ENCODE assay signal across 1 cellular context in the genomic region with DNA sequence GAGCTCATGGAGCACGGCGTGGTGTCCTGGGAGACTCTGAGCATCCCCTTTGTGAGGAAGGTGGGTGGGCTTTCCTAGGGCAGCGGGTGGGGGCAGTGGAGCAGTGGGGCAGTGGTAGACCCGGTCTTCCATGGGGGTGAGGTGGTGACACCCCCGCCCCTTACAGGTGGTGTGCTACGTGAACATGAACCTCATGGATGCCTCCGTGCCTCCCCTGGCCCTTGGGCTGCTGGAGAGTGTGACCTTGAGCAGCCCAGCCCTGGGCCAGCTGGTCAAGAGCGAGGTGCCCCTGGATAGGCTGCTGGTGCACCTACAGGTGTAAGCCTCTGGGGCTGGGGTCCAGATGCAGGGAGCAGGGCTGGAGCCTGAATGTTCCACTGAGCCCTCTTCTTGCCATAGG.
TF ChIP-seq lines count a peak whose summit lies in the region.

No MANE protein-coding gene starts in this region.

TF ChIP-seq in GM12878, 131 proteins besides CTCF, POLR2A, EP300 and RAD21:
- TF ChIP-seq MYC (IDR thresholded peaks at IDR 0.05; ENCODE audit: insufficient read depth, insufficient read length, insufficient replicate concordance, low read length, severe bottlenecking) (no peak), RUNX3 (IDR thresholded peaks at IDR 0.05; ENCODE audit: low read length) (no peak), MXI1 (IDR thresholded peaks at IDR 0.05; ENCODE audit: low read depth, low read length) (no peak), ZBED1 (IDR thresholded peaks at IDR 0.05; ENCODE audit: borderline replicate concordance) (no peak), RELB (IDR thresholded peaks at IDR 0.05; ENCODE audit: low read depth) (no peak), NFIC (IDR thresholded peaks at IDR 0.05; ENCODE audit: low read depth, low read length) (no peak), POLR2AphosphoS5 (IDR thresholded peaks at IDR 0.05; ENCODE audit: low read length) (no peak), ZNF274 (IDR thresholded peaks at IDR 0.05; ENCODE audit: insufficient read depth, insufficient read length) (no peak), SUZ12 (IDR thresholded peaks at IDR 0.05; ENCODE audit: unreplicated experiment) (no peak), FOXK2 (IDR thresholded peaks at IDR 0.05) (no peak)
